Comparison of ENCODE assay signal across 11 cellular contexts in genomic region chr19:33245948-33246728, GRCh38. TPM values are rescaled to one million over a fixed set of nuclear protein-coding genes. Genes with fewer than 3 reads are reported as not detected.
DNase-seq lines count a peak whose midpoint lies in the region; TF ChIP-seq lines count a peak whose summit lies in the region.
"Had no signal": no experiment of that assay in that cellular context is flagged by ENCODE, and none has a peak within 500 bp of the region (broad histone marks: within the 10 kb centered on the region; RNA-seq: fewer than 3 reads in every experiment).

No MANE protein-coding gene starts in this region.

- H3K27ac ChIP-seq in testis = no peak overlapping the region
- H3K27ac ChIP-seq: coronary artery had no signal

- intact Hi-C loops in testis (cut with DNase I; ENCODE audit: low total_unique reads) = no loop called here

- H3K36me3 Mint-ChIP-seq in osteocyte (ENCODE audit: unreplicated experiment) = no peaks in the 10 kb centered on the region

- H3K4me1 ChIP-seq in testis = peaks cover 7% of the 10 kb centered on the region

- WGBS in testis, 2 donors = 77 to 88% methylated on average over 6 to 7 of the region's 7 CpGs

- TF ChIP-seq CTCF in GM06990 (IDR thresholded peaks at IDR 0.05; ENCODE audit: insufficient read depth, low read length, poor library complexity, severe bottlenecking) (peak; percentile 54), epithelial cell of proximal tubule (conservative IDR thresholded peaks at IDR 0.05; ENCODE audit: low read depth, low read length) (peak; percentile 64), osteocyte (IDR thresholded peaks at IDR 0.05) (peak; percentile 48), testis (IDR thresholded peaks at IDR 0.05) (peak in 1 of 3 experiments; percentile 42)

- no peaks in the 10 kb centered on the region for H3K9me3 ChIP-seq in testis

- H3K36me3 ChIP-seq in GM06990 (ENCODE audit: control insufficient read depth, insufficient read depth, low read length) = no peaks in the 10 kb centered on the region
- H3K36me3 ChIP-seq in testis (ENCODE audit: low read depth, missing control alignments) = no peaks in the 10 kb centered on the region

- POLR2A ChIA-PET in HEK293T (lab: Yijun Ruan, JAX) = no interaction called here

- H3K4me1 Mint-ChIP-seq in osteocyte (ENCODE audit: unreplicated experiment) = no peaks in the 10 kb centered on the region

- H3K27me3 ChIP-seq in GM06990 (replicated peaks; ENCODE audit: control insufficient read depth, insufficient read depth, low read length) = no peaks in the 10 kb centered on the region
- no peaks in the 10 kb centered on the region for H3K27me3 ChIP-seq in testis

- no peak for TF ChIP-seq POLR2A in testis (IDR thresholded peaks at IDR 0.05)

- H3K27me3 Mint-ChIP-seq in osteocyte (ENCODE audit: unreplicated experiment) = peaks cover 2% of the 10 kb centered on the region

- H3K27ac Mint-ChIP-seq in osteocyte (ENCODE audit: unreplicated experiment) = no peak overlapping the region

- H3K4me3 ChIP-seq in GM06990 (replicated peaks; ENCODE audit: low read depth, low read length) (no peak overlapping the region), epithelial cell of proximal tubule (ENCODE audit: low read depth, low read length) (no peak overlapping the region), testis (no peak overlapping the region)
- H3K4me3 ChIP-seq: coronary artery had no signal

- no peak for DNase-seq in GM06990 (ENCODE audit: extremely low read depth, insufficient read length)
- peak; percentile 37 for DNase-seq in MV-4-11 (lab: John Stamatoyannopoulos, UW)
- DNase-seq in epithelial cell of proximal tubule (ENCODE audit: low read depth) = no peak
- DNase-seq in osteocyte (ENCODE audit: extremely low spot score, unreplicated experiment) = no peak
- DNase-seq in testis = no peak
- no peak for DNase-seq in NCI-H2029 (lab: John Stamatoyannopoulos, UW)
- no peak for DNase-seq in amygdala (lab: John Stamatoyannopoulos, UW)
- no peak for DNase-seq in HEK293T (ENCODE audit: extremely low spot score)
- DNase-seq: activated CD4-positive, alpha-beta T cell treated with anti-CD3 and anti-CD28 coated beads, Interleukin-2, amount 50 U/mL, for 4 hours had no signal

- CTCF ChIA-PET in HEK293T (lab: Yijun Ruan, JAX) = no interaction called here

- H3K4me3 Mint-ChIP-seq in osteocyte (ENCODE audit: unreplicated experiment) = no peak overlapping the region

- no peaks in the 10 kb centered on the region for H3K9me3 Mint-ChIP-seq in osteocyte (ENCODE audit: unreplicated experiment)

TF ChIP-seq in HEK293T, 16 proteins besides CTCF, POLR2A, EP300 and RAD21:
- TF ChIP-seq L3MBTL2 (conservative IDR thresholded peaks at IDR 0.05) (no peak), ZNF384 (IDR thresholded peaks at IDR 0.05) (no peak), FOXM1 (IDR thresholded peaks at IDR 0.05; ENCODE audit: borderline replicate concordance) (no peak), BHLHE40 (IDR thresholded peaks at IDR 0.05; ENCODE audit: borderline replicate concordance) (no peak), FOXK2 (IDR thresholded peaks at IDR 0.05) (no peak), ELF4 (IDR thresholded peaks at IDR 0.05) (no peak), SP1 (IDR thresholded peaks at IDR 0.05) (no peak)

RNA-seq across cellular contexts. Expression of gene SLC7A10, which starts 20.5 kb away (rescaled TPM):
- total RNA-seq in epithelial cell of proximal tubule (not detected in 2 replicates), osteocyte (not detected in 2 replicates), testis (1 to 10 TPM; 3.0 to 5.8 TPM)
- 2.1 TPM for polyA plus RNA-seq in testis (ENCODE audit: insufficient read depth, low read depth, low replicate concordance)
- total RNA-seq: lung microvascular endothelial cell had no signal

RNA-seq across cellular contexts. Expression of gene LRP3, which starts 52.0 kb away (rescaled TPM):
- total RNA-seq in epithelial cell of proximal tubule = 26.3 and 26.9 TPM in 2 replicates
- 49.8 and 52.3 TPM in 2 replicates for total RNA-seq in osteocyte
- 10 to 100 TPM; 29.3 to 50.9 TPM for total RNA-seq in testis
- polyA plus RNA-seq in testis (ENCODE audit: insufficient read depth, low read depth, low replicate concordance) = 21.8 TPM

RNA-seq across cellular contexts. Expression of gene CEBPA, which starts 56.2 kb away (rescaled TPM):
- total RNA-seq in epithelial cell of proximal tubule (2.5 and 2.9 TPM in 2 replicates), osteocyte (0.86 and 1.4 TPM in 2 replicates), testis (1 to 10 TPM; 3.5 to 5.0 TPM)
- polyA plus RNA-seq in testis (ENCODE audit: insufficient read depth, low read depth, low replicate concordance) = 4.7 TPM
